9 cellular contexts compared by ENCODE assay signal in the genomic region with DNA sequence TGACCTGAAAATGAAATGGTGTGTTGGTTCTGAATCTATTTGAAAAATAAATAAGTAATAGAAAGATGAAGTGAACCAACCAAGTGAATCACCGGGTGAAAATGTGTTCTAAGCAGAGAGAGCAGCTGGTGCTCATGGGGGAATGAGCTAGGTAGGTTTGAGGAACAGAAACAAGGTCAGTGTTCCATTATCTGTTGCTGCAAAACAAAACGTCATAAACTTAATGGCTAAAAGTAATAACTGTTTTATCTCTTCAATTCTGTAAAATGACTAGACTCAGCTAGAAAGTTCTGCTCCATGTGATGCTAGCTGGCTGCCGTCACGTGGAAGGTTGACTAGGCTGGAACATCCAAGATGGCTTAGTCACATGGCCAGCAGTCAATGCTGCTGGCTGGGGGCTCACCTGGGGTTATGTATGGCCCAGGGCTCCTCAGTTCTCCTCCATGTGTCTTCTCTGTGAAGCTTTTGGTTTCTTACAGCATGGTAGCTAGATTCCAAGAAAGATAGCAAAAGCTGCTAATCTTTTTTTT. TPM values are rescaled to one million over a fixed set of nuclear protein-coding genes. Genes with fewer than 3 reads are reported as not detected.
DNase-seq lines count a peak whose midpoint lies in the region; ATAC-seq and TF ChIP-seq lines count a peak whose summit lies in the region.
"Had no signal": no experiment of that assay in that cellular context is flagged by ENCODE, and none has a peak within 500 bp of the region (broad histone marks: within the 10 kb centered on the region; RNA-seq: fewer than 3 reads in every experiment).

No MANE protein-coding gene starts in this region.

- H3K27me3 ChIP-seq in lower lobe of right lung (ENCODE audit: low read depth), result no peaks in the 10 kb centered on the region
- H3K27me3 ChIP-seq in upper lobe of right lung, result no peaks in the 10 kb centered on the region
- H3K27me3 ChIP-seq: ovary had no signal

- ATAC-seq in GM18499 (IDR thresholded peaks at IDR 0.05; ENCODE audit: insufficient read depth, unreplicated experiment) (peak; percentile 67), HG03175 (IDR thresholded peaks at IDR 0.05; ENCODE audit: unreplicated experiment) (peak; percentile 94), lower lobe of right lung (no peak), upper lobe of right lung (no peak)
- peak; percentile 46 for ATAC-seq in effector memory CD8-positive, alpha-beta T cell (replicated peaks)

- H3K36me3 ChIP-seq in lower lobe of right lung, result no peaks in the 10 kb centered on the region
- H3K36me3 ChIP-seq in upper lobe of right lung, result no peaks in the 10 kb centered on the region
- H3K36me3 ChIP-seq: ovary had no signal

- H3K27ac Mint-ChIP-seq in effector memory CD8-positive, alpha-beta T cell, result peak overlapping the region in 1 of 2 donors; percentile 78
- H3K27ac Mint-ChIP-seq in Calu3 (ENCODE audit: unreplicated experiment), result no peak overlapping the region

- intact Hi-C loops in lower lobe of right lung (cut with DNase I), result no loop called here
- intact Hi-C loops in upper lobe of right lung (cut with DNase I), result no loop called here
- intact Hi-C loops in Calu3 (cut with micrococcal nuclease; ENCODE audit: unreplicated experiment), result no loop called here

- H3K4me3 ChIP-seq in lower lobe of right lung (no peak overlapping the region), upper lobe of right lung (no peak overlapping the region)
- H3K4me3 ChIP-seq: ovary had no signal

- H3K4me1 ChIP-seq in lower lobe of right lung (peaks cover 5% of the 10 kb centered on the region), upper lobe of right lung (peaks cover 6% of the 10 kb centered on the region)

- no peak overlapping the region for H3K27ac ChIP-seq in lower lobe of right lung
- H3K27ac ChIP-seq in upper lobe of right lung, result no peak overlapping the region
- H3K27ac ChIP-seq: ovary had no signal

- peaks cover 4% of the 10 kb centered on the region for H3K9me3 ChIP-seq in lower lobe of right lung
- H3K9me3 ChIP-seq in upper lobe of right lung, result no peaks in the 10 kb centered on the region
- H3K9me3 ChIP-seq: ovary had no signal

- DNase-seq in GM20000 (ENCODE audit: low spot score) (peak; percentile 63), lower lobe of right lung (no peak), A172 (ENCODE audit: low spot score) (no peak), upper lobe of right lung (no peak), Calu3 (no peak)
- DNase-seq in effector memory CD8-positive, alpha-beta T cell, result no peak
- DNase-seq: ovary had no signal

- no peaks in the 10 kb centered on the region for H3K27me3 Mint-ChIP-seq in effector memory CD8-positive, alpha-beta T cell
- peaks cover 21% of the 10 kb centered on the region for H3K27me3 Mint-ChIP-seq in Calu3 (ENCODE audit: unreplicated experiment)

- no peak for TF ChIP-seq CTCF in GM20000 (IDR thresholded peaks at IDR 0.05; ENCODE audit: extremely low read depth, missing control alignments)
- no peak for TF ChIP-seq CTCF in lower lobe of right lung (IDR thresholded peaks at IDR 0.05)
- no peak for TF ChIP-seq CTCF in upper lobe of right lung (IDR thresholded peaks at IDR 0.05)
- TF ChIP-seq CTCF in Calu3 (IDR thresholded peaks at IDR 0.05; ENCODE audit: unreplicated experiment), result no peak

- H3K36me3 Mint-ChIP-seq in effector memory CD8-positive, alpha-beta T cell (ENCODE audit: insufficient read depth), result peaks cover under 1% of the 10 kb centered on the region
- no peaks in the 10 kb centered on the region for H3K36me3 Mint-ChIP-seq in Calu3 (ENCODE audit: insufficient read depth, unreplicated experiment)

- no peaks in the 10 kb centered on the region for H3K9me3 Mint-ChIP-seq in effector memory CD8-positive, alpha-beta T cell
- H3K9me3 Mint-ChIP-seq in Calu3 (ENCODE audit: low read depth, unreplicated experiment), result no peaks in the 10 kb centered on the region

- peaks cover 17 to 33% of the 10 kb centered on the region in 2 donors for H3K4me1 Mint-ChIP-seq in effector memory CD8-positive, alpha-beta T cell (ENCODE audit: low read depth in 2 of 2)
- H3K4me1 Mint-ChIP-seq in Calu3 (ENCODE audit: low read depth, unreplicated experiment), result peaks cover 8% of the 10 kb centered on the region

- H3K4me3 Mint-ChIP-seq in effector memory CD8-positive, alpha-beta T cell, result no peak overlapping the region
- no peak overlapping the region for H3K4me3 Mint-ChIP-seq in Calu3 (ENCODE audit: low read depth, unreplicated experiment)

- no TSS peak for BruUV-seq in Calu3 (replicated peaks; lab: Mats Ljungman, UMichigan)

- CTCF ChIA-PET in Calu3 (lab: Charles Lee), result no interaction called here

RNA-seq across cellular contexts. Expression of gene SH3BP5, which starts 13.3 kb away (rescaled TPM):
- total RNA-seq in lower lobe of right lung (106 TPM), upper lobe of right lung (110 TPM), Calu3 (2022) (4.0 and 4.2 TPM in 2 replicates)
- total RNA-seq in A172 (2014; rRNA removed; shearing (Covaris generic)), result 85.4 and 90.2 TPM in 2 replicates

Comparison
In these comparisons a context has a peak if more than half of its experiments do, and no peak if none do; other contexts are left out.
1. ATAC-seq: peak in GM18499 (single experiment), HG03175 (single experiment) and effector memory CD8-positive, alpha-beta T cell (single experiment); none in lower lobe of right lung (0 of 2) and upper lobe of right lung (single experiment).
2. RNA of gene SH3BP5, which starts 13.3 kb away (total RNA-seq): 110 TPM in upper lobe of right lung (single experiment), 106 TPM in lower lobe of right lung (single experiment) and 85.4 to 90.2 TPM in A172; 4.0 to 4.2 TPM in Calu3; every median in the first group is over 10 times any median in the second.